Comparison of ENCODE assay signal across 2 cellular contexts in the genomic region with DNA sequence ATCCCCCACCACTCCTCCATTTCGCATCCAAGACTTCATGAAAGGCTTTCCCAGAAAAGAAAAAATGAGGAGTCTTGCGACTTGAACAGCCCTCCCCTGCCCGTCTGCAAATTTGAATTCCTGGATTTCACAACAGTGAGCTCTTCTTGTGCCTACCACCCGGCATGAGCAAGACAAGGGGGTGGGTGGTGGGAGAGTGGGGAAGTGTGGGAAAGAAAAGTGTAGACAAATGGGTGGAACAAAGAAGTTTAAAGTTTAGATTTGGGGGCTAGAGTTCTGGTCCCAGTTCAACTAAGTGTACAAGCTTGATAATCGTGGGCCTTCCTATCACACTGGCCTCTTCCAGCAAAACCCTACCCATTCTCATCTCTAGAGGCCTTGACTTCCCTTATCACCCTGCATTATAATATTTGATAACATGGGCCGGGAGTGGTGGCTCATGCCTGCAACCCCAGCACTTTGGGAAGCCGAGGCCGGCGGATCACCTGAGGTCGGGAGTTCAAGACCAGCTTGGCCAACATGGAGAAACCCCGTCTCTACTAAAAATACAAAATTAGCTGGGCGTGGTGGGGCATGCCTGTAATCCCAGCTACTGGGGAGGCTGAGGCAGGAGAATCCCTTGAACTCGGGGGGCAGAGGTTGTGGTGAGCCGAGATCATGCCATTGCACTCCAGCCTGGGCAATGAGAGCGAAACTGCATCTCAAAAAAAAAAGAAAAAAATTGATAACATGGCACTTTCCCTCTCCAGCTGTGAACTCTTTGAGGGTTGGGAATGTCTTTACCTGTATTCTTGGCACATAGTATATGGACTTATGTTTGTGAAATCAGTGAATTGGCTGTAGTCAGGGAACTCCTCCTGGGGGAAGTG.
TF ChIP-seq lines count a peak whose summit lies in the region.

No MANE protein-coding gene starts in this region.

TF ChIP-seq in HEK293, 187 proteins besides CTCF, POLR2A, EP300 and RAD21 (continued from another document):
- TF ChIP-seq, protein P1, sequence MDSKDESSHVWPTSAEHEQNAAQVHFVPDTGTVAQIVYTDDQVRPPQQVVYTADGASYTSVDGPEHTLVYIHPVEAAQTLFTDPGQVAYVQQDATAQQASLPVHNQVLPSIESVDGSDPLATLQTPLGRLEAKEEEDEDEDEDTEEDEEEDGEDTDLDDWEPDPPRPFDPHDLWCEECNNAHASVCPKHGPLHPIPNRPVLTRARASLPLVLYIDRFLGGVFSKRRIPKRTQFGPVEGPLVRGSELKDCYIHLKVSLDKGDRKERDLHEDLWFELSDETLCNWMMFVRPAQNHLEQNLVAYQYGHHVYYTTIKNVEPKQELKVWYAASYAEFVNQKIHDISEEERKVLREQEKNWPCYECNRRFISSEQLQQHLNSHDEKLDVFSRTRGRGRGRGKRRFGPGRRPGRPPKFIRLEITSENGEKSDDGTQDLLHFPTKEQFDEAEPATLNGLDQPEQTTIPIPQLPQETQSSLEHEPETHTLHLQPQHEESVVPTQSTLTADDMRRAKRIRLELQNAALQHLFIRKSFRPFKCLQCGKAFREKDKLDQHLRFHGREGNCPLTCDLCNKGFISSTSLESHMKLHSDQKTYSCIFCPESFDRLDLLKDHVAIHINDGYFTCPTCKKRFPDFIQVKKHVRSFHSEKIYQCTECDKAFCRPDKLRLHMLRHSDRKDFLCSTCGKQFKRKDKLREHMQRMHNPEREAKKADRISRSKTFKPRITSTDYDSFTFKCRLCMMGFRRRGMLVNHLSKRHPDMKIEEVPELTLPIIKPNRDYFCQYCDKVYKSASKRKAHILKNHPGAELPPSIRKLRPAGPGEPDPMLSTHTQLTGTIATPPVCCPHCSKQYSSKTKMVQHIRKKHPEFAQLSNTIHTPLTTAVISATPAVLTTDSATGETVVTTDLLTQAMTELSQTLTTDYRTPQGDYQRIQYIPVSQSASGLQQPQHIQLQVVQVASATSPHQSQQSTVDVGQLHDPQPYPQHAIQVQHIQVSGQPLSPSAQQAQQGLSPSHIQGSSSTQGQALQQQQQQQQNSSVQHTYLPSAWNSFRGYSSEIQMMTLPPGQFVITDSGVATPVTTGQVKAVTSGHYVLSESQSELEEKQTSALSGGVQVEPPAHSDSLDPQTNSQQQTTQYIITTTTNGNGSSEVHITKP (tag by site-specific recombination; IDR thresholded peaks at IDR 0.05) = peak; percentile 35
- no peak for TF ChIP-seq ZSCAN23 (tag by site-specific recombination; IDR thresholded peaks at IDR 0.05)
- TF ChIP-seq SP2 (tag by site-specific recombination; IDR thresholded peaks at IDR 0.05) = no peak
- TF ChIP-seq KLF9 (tag by site-specific recombination; IDR thresholded peaks at IDR 0.05; ENCODE audit: low read depth) = 0 out of 2 replicates have a peak, but pooled peaks have one; percentile 16
- TF ChIP-seq, protein P2, sequence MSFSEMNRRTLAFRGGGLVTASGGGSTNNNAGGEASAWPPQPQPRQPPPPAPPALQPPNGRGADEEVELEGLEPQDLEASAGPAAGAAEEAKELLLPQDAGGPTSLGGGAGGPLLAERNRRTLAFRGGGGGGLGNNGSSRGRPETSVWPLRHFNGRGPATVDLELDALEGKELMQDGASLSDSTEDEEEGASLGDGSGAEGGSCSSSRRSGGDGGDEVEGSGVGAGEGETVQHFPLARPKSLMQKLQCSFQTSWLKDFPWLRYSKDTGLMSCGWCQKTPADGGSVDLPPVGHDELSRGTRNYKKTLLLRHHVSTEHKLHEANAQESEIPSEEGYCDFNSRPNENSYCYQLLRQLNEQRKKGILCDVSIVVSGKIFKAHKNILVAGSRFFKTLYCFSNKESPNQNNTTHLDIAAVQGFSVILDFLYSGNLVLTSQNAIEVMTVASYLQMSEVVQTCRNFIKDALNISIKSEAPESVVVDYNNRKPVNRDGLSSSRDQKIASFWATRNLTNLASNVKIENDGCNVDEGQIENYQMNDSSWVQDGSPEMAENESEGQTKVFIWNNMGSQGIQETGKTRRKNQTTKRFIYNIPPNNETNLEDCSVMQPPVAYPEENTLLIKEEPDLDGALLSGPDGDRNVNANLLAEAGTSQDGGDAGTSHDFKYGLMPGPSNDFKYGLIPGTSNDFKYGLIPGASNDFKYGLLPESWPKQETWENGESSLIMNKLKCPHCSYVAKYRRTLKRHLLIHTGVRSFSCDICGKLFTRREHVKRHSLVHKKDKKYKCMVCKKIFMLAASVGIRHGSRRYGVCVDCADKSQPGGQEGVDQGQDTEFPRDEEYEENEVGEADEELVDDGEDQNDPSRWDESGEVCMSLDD (tag by site-specific recombination; IDR thresholded peaks at IDR 0.05) = 0 out of 2 replicates have a peak, but pooled peaks have one; percentile 44
- no peak for TF ChIP-seq ZNF792 (tag by site-specific recombination; IDR thresholded peaks at IDR 0.05)
- TF ChIP-seq ZBTB20 (tag by site-specific recombination; IDR thresholded peaks at IDR 0.05) = 0 out of 2 replicates have a peak, but pooled peaks have one; percentile 31
- TF ChIP-seq ZNF341 (tag by site-specific recombination; IDR thresholded peaks at IDR 0.05; ENCODE audit: low read depth) = peak; percentile 66
- TF ChIP-seq ZNF202 (tag by site-specific recombination; IDR thresholded peaks at IDR 0.05; ENCODE audit: borderline replicate concordance) = no peak
- TF ChIP-seq ZNF555 (tag by site-specific recombination; conservative IDR thresholded peaks at IDR 0.05) = no peak
- TF ChIP-seq PRDM1 (tag by site-specific recombination; IDR thresholded peaks at IDR 0.05) = peak; percentile 89
- no peak for TF ChIP-seq ZNF701 (tag by site-specific recombination; IDR thresholded peaks at IDR 0.05)

TF ChIP-seq in WTC11, 78 proteins besides CTCF, POLR2A, EP300 and RAD21 (continued from another document):
- TF ChIP-seq, protein P3, sequence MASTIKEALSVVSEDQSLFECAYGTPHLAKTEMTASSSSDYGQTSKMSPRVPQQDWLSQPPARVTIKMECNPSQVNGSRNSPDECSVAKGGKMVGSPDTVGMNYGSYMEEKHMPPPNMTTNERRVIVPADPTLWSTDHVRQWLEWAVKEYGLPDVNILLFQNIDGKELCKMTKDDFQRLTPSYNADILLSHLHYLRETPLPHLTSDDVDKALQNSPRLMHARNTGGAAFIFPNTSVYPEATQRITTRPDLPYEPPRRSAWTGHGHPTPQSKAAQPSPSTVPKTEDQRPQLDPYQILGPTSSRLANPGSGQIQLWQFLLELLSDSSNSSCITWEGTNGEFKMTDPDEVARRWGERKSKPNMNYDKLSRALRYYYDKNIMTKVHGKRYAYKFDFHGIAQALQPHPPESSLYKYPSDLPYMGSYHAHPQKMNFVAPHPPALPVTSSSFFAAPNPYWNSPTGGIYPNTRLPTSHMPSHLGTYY (CRISPR knock-in tag; IDR thresholded peaks at IDR 0.05) = no peak
- no peak for TF ChIP-seq SP1 (CRISPR knock-in tag; conservative IDR thresholded peaks at IDR 0.05)
